11 cellular contexts compared by ENCODE assay signal in the genomic region with DNA sequence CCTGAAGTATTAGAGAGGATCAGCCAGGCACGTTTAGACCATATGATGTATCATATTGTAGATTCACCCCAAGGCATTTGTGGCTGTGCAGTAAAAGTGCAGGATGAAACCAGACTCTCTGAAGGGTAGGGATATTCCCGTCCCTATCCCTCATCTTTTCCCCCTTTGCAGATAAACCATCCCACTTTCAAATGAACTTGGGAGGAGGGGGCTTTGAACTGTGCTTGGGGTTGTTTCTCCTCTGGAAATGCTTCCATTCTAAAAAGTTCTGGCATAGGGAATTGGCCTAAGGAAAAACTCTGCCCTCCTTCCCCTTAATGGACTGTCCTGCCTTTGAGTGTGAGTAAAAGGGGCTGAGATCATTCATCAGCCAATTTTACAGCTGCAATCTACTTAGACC. TPM values are rescaled to one million over a fixed set of nuclear protein-coding genes. Genes with fewer than 3 reads are reported as not detected.
"Had no signal": no experiment of that assay in that cellular context is flagged by ENCODE, and none has a peak within 500 bp of the region (broad histone marks: within the 10 kb centered on the region; RNA-seq: fewer than 3 reads in every experiment).

No MANE protein-coding gene starts in this region.

- H2AFZ ChIP-seq: GM23248, GM23338 had no signal

- H3K9me3 ChIP-seq: HAP-1 had no signal

- H3K36me3 ChIP-seq: HAP-1 had no signal

- H3K4me3 ChIP-seq: GM23248, GM23338, HAP-1 had no signal

- DNase-seq: GM23248, GOT3, H7, H9, HCEC 1CT, HFFc6 had no signal

- H3K9me3 Mint-ChIP-seq: GM23338, H9, HFFc6 had no signal

- H3K27ac Mint-ChIP-seq: GM23338, HFFc6 had no signal

- FAIRE-seq: H1, H54 had no signal

- H3K4me3 Mint-ChIP-seq: GM23338, H9, HFFc6 had no signal

- H3K27ac ChIP-seq: GM23248 had no signal

- H3K9ac ChIP-seq: GM23248 had no signal

- H3K4me2 ChIP-seq: GM23338 had no signal

- ATAC-seq: GM23338, HCT116 had no signal

RNA-seq across cellular contexts. Expression of a gene that starts 23.8 kb away (rescaled TPM):
- total RNA-seq: GM23248 had no signal
